ENCODE assay signal across 17 cellular contexts in the genomic region with DNA sequence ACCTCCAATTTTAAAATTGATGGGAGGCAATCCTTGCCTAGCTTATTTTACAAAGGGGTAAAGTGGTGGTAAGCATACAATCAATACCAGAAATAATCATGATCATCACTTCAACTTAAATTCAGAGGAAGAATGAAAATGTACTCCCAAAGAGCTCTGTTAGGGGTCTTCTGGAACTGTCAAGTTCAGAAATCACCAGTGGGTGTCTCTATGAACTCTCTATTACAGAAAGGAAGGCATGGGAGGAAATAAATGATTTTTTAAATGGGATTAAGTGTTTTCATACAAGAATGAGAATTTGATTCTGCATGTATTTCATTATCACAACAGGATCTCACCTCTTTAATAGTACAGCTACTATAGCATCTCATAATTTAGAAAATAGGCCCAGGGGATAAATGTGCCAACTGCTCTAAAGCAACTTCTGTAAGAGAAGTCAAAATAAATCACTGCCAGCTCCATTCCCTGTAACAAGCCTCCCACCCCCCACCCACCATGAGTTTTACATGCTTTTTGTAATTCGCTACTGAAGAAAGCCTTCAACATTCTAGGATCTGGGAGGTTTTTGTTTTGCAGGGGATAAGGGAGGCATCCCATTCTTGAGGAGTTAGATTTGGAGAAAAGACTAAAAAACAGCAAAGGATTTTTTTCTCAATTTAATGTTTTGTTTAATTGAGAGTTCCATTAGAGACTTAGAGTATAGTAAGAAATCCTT. TPM values are rescaled to one million over a fixed set of nuclear protein-coding genes. Genes with fewer than 3 reads are reported as not detected.
A peak's percentile ranks its signal among the peaks of the same experiment; 100 is the strongest.
DNase-seq lines count a peak whose midpoint lies in the region; ATAC-seq and TF ChIP-seq lines count a peak whose summit lies in the region.
"Had no signal": no experiment of that assay in that cellular context is flagged by ENCODE, and none has a peak within 500 bp of the region (broad histone marks: within the 10 kb centered on the region; RNA-seq: fewer than 3 reads in every experiment).

No MANE protein-coding gene starts in this region.

- H3K4me3 Mint-ChIP-seq in MCF 10A (ENCODE audit: unreplicated experiment) = no peak overlapping the region
- peak overlapping the region; percentile 36 for H3K4me3 Mint-ChIP-seq in central memory CD8-positive, alpha-beta T cell
- H3K4me3 Mint-ChIP-seq: activated B cell treated with CpG ODN at 0.5 μM for 24 hours, neural crest cell had no signal

- H3K9ac ChIP-seq in mammary epithelial cell (ENCODE audit: insufficient read depth, low read length) = no peak overlapping the region

- peak overlapping the region; percentile 50 for H3K27ac Mint-ChIP-seq in MCF 10A (ENCODE audit: low read depth, unreplicated experiment)
- peak overlapping the region; percentile 77 for H3K27ac Mint-ChIP-seq in central memory CD8-positive, alpha-beta T cell (ENCODE audit: low read depth)
- H3K27ac Mint-ChIP-seq: activated B cell treated with CpG ODN at 0.5 μM for 24 hours had no signal

- CTCF ChIA-PET in MCF 10A (lab: Yijun Ruan, JAX) (interaction anchor here (0.6 to 1.4 kb wide), 3 partner anchors 10 to 1467 kb away, joined by 3 to 5 read pairs (median 4); no protein-coding TSS in a partner anchor), mammary epithelial cell (lab: Charles Lee; ENCODE audit: low non-redundant PET) (no interaction called here)

- TF ChIP-seq POLR2A in uterus (IDR thresholded peaks at IDR 0.05) = no peak

- peaks cover 10% of the 10 kb centered on the region for H3K4me1 Mint-ChIP-seq in MCF 10A (ENCODE audit: insufficient read depth, unreplicated experiment)
- H3K4me1 Mint-ChIP-seq in central memory CD8-positive, alpha-beta T cell = peaks cover 36% of the 10 kb centered on the region
- H3K4me1 Mint-ChIP-seq: activated B cell treated with CpG ODN at 0.5 μM for 24 hours, neural crest cell had no signal

- DNase-seq in MCF 10A (ENCODE audit: unreplicated experiment) (no peak), mammary epithelial cell (no peak), lower lobe of right lung (no peak), uterus (no peak), DMS79 treated with DMSO at 0.1 percent for 48 hours (lab: John Stamatoyannopoulos, UW) (no peak), GM10266 (ENCODE audit: extremely low spot score) (no peak)
- DNase-seq in central memory CD8-positive, alpha-beta T cell (ENCODE audit: low spot score in 2 of 2) = no peak
- no peak for DNase-seq in effector CD4-positive, alpha-beta T cell
- DNase-seq: activated B cell treated with CpG ODN at 0.5 μM for 24 hours, anterior cingulate cortex, DMS79, dorsolateral prefrontal cortex, gastrocnemius medialis, kidney glomerular epithelial cell, NCI-H2029 treated with DMSO at 0.1 percent for 48 hours, NCI-H748 treated with DMSO at 0.1 percent for 48 hours had no signal

- H3K27ac ChIP-seq in mammary epithelial cell (ENCODE audit: insufficient read depth, low read depth, low read length) = no peak overlapping the region
- H3K27ac ChIP-seq in lower lobe of right lung = peak overlapping the region; percentile 51
- peak overlapping the region; percentile 44 to 49 for H3K27ac ChIP-seq in uterus
- H3K27ac ChIP-seq: dorsolateral prefrontal cortex, gastrocnemius medialis had no signal

- no TSS peak for BruUV-seq in MCF 10A (replicated peaks; lab: Mats Ljungman, UMichigan)
- BruUV-seq in mammary epithelial cell (replicated peaks; lab: Mats Ljungman, UMichigan) = no TSS peak

- TF ChIP-seq CTCF in MCF 10A (IDR thresholded peaks at IDR 0.05; ENCODE audit: unreplicated experiment) (no peak), mammary epithelial cell (conservative IDR thresholded peaks at IDR 0.05 in 1 of 2, IDR thresholded peaks at IDR 0.05 in 1 of 2; ENCODE audit: extremely low read depth in 1 of 2, insufficient read depth in 1 of 2, low read depth in 1 of 2, low read length in 2 of 2) (no peak), lower lobe of right lung (IDR thresholded peaks at IDR 0.05) (no peak), uterus (IDR thresholded peaks at IDR 0.05) (no peak), GM10266 (IDR thresholded peaks at IDR 0.05; ENCODE audit: control insufficient read depth, insufficient read depth, low read depth, missing control alignments) (no peak)

- H2AFZ ChIP-seq in mammary epithelial cell (ENCODE audit: low read depth, low read length) = no peak overlapping the region

- H3K36me3 Mint-ChIP-seq in MCF 10A (ENCODE audit: insufficient read depth, unreplicated experiment) = peaks cover 7% of the 10 kb centered on the region
- H3K36me3 Mint-ChIP-seq in central memory CD8-positive, alpha-beta T cell (ENCODE audit: insufficient read depth) = peaks cover 19% of the 10 kb centered on the region

- H3K9me3 ChIP-seq in mammary epithelial cell (replicated peaks; ENCODE audit: insufficient read depth, low read length) = no peaks in the 10 kb centered on the region
- H3K9me3 ChIP-seq in lower lobe of right lung = no peaks in the 10 kb centered on the region
- no peaks in the 10 kb centered on the region for H3K9me3 ChIP-seq in uterus
- H3K9me3 ChIP-seq: gastrocnemius medialis had no signal

- no peak overlapping the region for H3K4me2 ChIP-seq in mammary epithelial cell (ENCODE audit: insufficient read depth, low read depth, low read length)

- peaks cover 14% of the 10 kb centered on the region for H3K4me1 ChIP-seq in mammary epithelial cell (ENCODE audit: insufficient read depth, low read length)
- peaks cover 17% of the 10 kb centered on the region for H3K4me1 ChIP-seq in lower lobe of right lung
- peaks cover 0 to 10% of the 10 kb centered on the region in 2 donors for H3K4me1 ChIP-seq in uterus
- H3K4me1 ChIP-seq: gastrocnemius medialis had no signal

- H4K20me1 ChIP-seq in mammary epithelial cell (ENCODE audit: insufficient read depth, low read length) = no peaks in the 10 kb centered on the region

- 100% methylated on average over 1 of the region's 1 CpG for WGBS in mammary epithelial cell (ENCODE audit: low coverage, missing lambda C conversion rate)

- no peak overlapping the region for H3K4me3 ChIP-seq in mammary epithelial cell (replicated peaks in 1 of 3; ENCODE audit: insufficient read depth in 1 of 3, low read depth in 2 of 3, low read length in 3 of 3)
- H3K4me3 ChIP-seq in lower lobe of right lung = no peak overlapping the region
- no peak overlapping the region for H3K4me3 ChIP-seq in uterus
- H3K4me3 ChIP-seq: dorsolateral prefrontal cortex, gastrocnemius medialis had no signal

- POLR2A ChIA-PET in MCF 10A (lab: Yijun Ruan, JAX) = interaction anchor here (0.6 to 3.0 kb wide), 5 partner anchors 9 to 204 kb away, joined by 3 to 23 read pairs (median 3); a partner anchor contains a TSS

- H3K27me3 Mint-ChIP-seq in MCF 10A (ENCODE audit: insufficient read depth, unreplicated experiment) = no peaks in the 10 kb centered on the region
- H3K27me3 Mint-ChIP-seq in central memory CD8-positive, alpha-beta T cell = no peaks in the 10 kb centered on the region
- H3K27me3 Mint-ChIP-seq: activated B cell treated with CpG ODN at 0.5 μM for 24 hours had no signal

- dilution Hi-C loops in mammary epithelial cell (cut with HindIII; ENCODE audit: low sequenced_read_pairs) = no loop called here

- H3K36me3 ChIP-seq in mammary epithelial cell (ENCODE audit: insufficient read depth, low read length) (no peaks in the 10 kb centered on the region), lower lobe of right lung (peaks cover 48% of the 10 kb centered on the region), uterus (no peaks in the 10 kb centered on the region)

- no peaks in the 10 kb centered on the region for H3K79me2 ChIP-seq in mammary epithelial cell (ENCODE audit: insufficient read depth, low read length)

- H3K27me3 ChIP-seq in mammary epithelial cell (ENCODE audit: insufficient read depth, low read length) (no peaks in the 10 kb centered on the region), lower lobe of right lung (ENCODE audit: low read depth) (no peaks in the 10 kb centered on the region), uterus (no peaks in the 10 kb centered on the region)
- H3K27me3 ChIP-seq: dorsolateral prefrontal cortex, gastrocnemius medialis had no signal

- in situ Hi-C loops in mammary epithelial cell (cut with MboI; ENCODE audit: low sequenced_read_pairs in 2 of 2) = no loop called here

- H3K9me3 Mint-ChIP-seq in MCF 10A (ENCODE audit: unreplicated experiment) = no peaks in the 10 kb centered on the region
- no peaks in the 10 kb centered on the region for H3K9me3 Mint-ChIP-seq in central memory CD8-positive, alpha-beta T cell
- H3K9me3 Mint-ChIP-seq: activated B cell treated with CpG ODN at 0.5 μM for 24 hours, neural crest cell had no signal

- ATAC-seq in central memory CD8-positive, alpha-beta T cell (replicated peaks; ENCODE audit: extremely low read depth, poor library complexity, severe bottlenecking) = peak; percentile 8
- no peak for ATAC-seq in lower lobe of right lung
- ATAC-seq: gastrocnemius medialis had no signal

- intact Hi-C loops in MCF 10A (cut with micrococcal nuclease) = no loop called here
- intact Hi-C loops in mammary epithelial cell (cut with micrococcal nuclease) = loop anchor here (1.0 kb wide), 1 partner anchor 10 kb away; a partner anchor contains a TSS
- intact Hi-C loops in lower lobe of right lung (cut with DNase I) = no loop called here
- intact Hi-C loops in uterus (cut with DNase I; ENCODE audit: low total_unique reads) = no loop called here

RNA-seq across cellular contexts. Expression of a gene that starts 9.7 kb away (rescaled TPM):
- total RNA-seq in MCF 10A (2022) (5.5 and 6.0 TPM in 2 replicates), mammary epithelial cell (10 to 100 TPM in 1 of 2 donors, 1 to 10 TPM in 1; 8.2 to 11.5 TPM), lower lobe of right lung (12.4 TPM), uterus (10 to 100 TPM; 13.6 to 34.4 (median 20.7) TPM)
- 11.5 TPM for polyA plus RNA-seq in mammary epithelial cell
- polyA minus RNA-seq in mammary epithelial cell = 3.9 TPM

RNA-seq across cellular contexts. Expression of a gene that starts 58.2 kb away (rescaled TPM):
- total RNA-seq in MCF 10A (2022) (not detected in 2 replicates), mammary epithelial cell (10 to 100 TPM in 1 of 2 donors, 1 to 10 TPM in 1; 1.2 to 11.0 TPM), lower lobe of right lung (8.4 TPM), uterus (100 to 1,000 TPM in 1 of 4 donors, 10 to 100 TPM in 3; 15.9 to 121 (median 32.1) TPM)
- not detected for polyA plus RNA-seq in mammary epithelial cell
- not detected for polyA minus RNA-seq in mammary epithelial cell
